ENCODE assay signal across 12 cellular contexts in genomic region chr4:70749313-70749712, GRCh38. TPM values are rescaled to one million over a fixed set of nuclear protein-coding genes. Genes with fewer than 3 reads are reported as not detected.
DNase-seq lines count a peak whose midpoint lies in the region; ATAC-seq and TF ChIP-seq lines count a peak whose summit lies in the region.
"Had no signal": no experiment of that assay in that cellular context is flagged by ENCODE, and none has a peak within 500 bp of the region (broad histone marks: within the 10 kb centered on the region; RNA-seq: fewer than 3 reads in every experiment).

No MANE protein-coding gene starts in this region.

- no peaks in the 10 kb centered on the region for H4K20me1 ChIP-seq in MM.1S (ENCODE audit: insufficient read depth, low read length)

- H3F3A ChIP-seq in MM.1S (ENCODE audit: insufficient read depth, low read length), result no peaks in the 10 kb centered on the region

- H3K27me3 ChIP-seq in MM.1S (replicated peaks; ENCODE audit: insufficient read depth, low read length), result no peaks in the 10 kb centered on the region
- H3K27me3 ChIP-seq: tibial nerve had no signal

- no peak overlapping the region for H3K4me3 ChIP-seq in MM.1S (ENCODE audit: low read length)
- H3K4me3 ChIP-seq: tibial nerve had no signal

- peaks cover 55% of the 10 kb centered on the region for H3K79me2 ChIP-seq in MM.1S (ENCODE audit: low read length)

- H3K4me1 ChIP-seq in MM.1S (ENCODE audit: low read length), result no peaks in the 10 kb centered on the region
- H3K4me1 ChIP-seq: parathyroid adenoma, tibial nerve had no signal

- no peak overlapping the region for H3K9ac ChIP-seq in MM.1S (ENCODE audit: low read length)
- H3K9ac ChIP-seq: parathyroid adenoma had no signal

- H2AFZ ChIP-seq in MM.1S (ENCODE audit: low read length), result no peak overlapping the region
- H2AFZ ChIP-seq: parathyroid adenoma had no signal

- H3K36me3 ChIP-seq in MM.1S (replicated peaks; ENCODE audit: insufficient read depth, low read length), result no peaks in the 10 kb centered on the region

- H3K9me3 ChIP-seq in MM.1S (replicated peaks; ENCODE audit: insufficient read depth, low read length), result no peaks in the 10 kb centered on the region
- H3K9me3 ChIP-seq: tibial nerve had no signal

- no peak overlapping the region for H3K4me2 ChIP-seq in MM.1S (ENCODE audit: low read depth, low read length)

- no peak for TF ChIP-seq CTCF in MM.1S (IDR thresholded peaks at IDR 0.05; ENCODE audit: low read length)

- no peaks in the 10 kb centered on the region for H3K9me2 ChIP-seq in MM.1S (replicated peaks; ENCODE audit: insufficient read depth, low read length)

- DNase-seq in stimulated activated naive CD4-positive, alpha-beta T cell (lab: John Stamatoyannopoulos, UW), result no peak
- DNase-seq in MM.1S (no peak), NCI-H1092 treated with DMSO at 0.1 percent for 48 hours (lab: John Stamatoyannopoulos, UW) (no peak), occipital lobe (lab: John Stamatoyannopoulos, UW) (no peak)
- DNase-seq: NCI-H187, T1000 had no signal

- no peak overlapping the region for H3K27ac ChIP-seq in MM.1S (ENCODE audit: low read length)
- H3K27ac ChIP-seq: parathyroid adenoma, tibial nerve had no signal

- ATAC-seq in GM18499 (IDR thresholded peaks at IDR 0.05; ENCODE audit: insufficient read depth, unreplicated experiment) (peak; percentile 92), GM19438 (IDR thresholded peaks at IDR 0.05; ENCODE audit: low read depth, unreplicated experiment) (peak; percentile 54), HG02840 (IDR thresholded peaks at IDR 0.05; ENCODE audit: low FRiP score, unreplicated experiment) (peak; percentile 68), HG03521 (IDR thresholded peaks at IDR 0.05; ENCODE audit: unreplicated experiment) (peak; percentile 87)

RNA-seq across cellular contexts. Expression of gene RUFY3, which starts 27.5 kb away (rescaled TPM):
- 582 TPM for total RNA-seq in occipital lobe
